ENCODE assay signal across 1 cellular context in the genomic region with DNA sequence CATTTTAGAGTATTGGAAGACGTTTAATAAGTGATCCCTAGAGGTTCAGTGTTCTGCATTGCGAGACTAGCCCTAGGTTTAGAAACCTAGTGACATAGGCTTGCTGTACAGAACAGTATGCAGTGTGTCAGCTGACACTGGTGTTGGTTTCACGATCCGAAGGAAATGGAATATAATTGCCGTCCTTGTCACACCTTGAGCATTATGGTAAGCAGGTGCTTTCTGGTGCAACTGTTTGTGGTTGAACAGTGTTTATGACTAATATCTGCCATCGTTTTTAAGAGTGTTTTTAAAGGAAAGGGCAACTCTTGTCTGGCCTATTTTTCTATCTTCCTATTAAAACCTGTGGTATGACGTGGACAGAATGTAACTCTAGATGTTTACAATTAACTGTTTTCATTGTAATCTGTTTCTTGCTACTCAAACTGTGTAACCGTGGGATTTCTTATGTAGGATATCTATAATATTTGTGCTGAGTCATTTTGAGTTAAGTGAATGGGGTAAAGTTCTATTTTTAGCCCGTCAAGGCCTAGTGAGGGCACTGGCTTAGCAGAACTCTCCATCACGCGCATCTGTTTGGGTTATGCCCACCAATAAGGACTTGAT.
TF ChIP-seq lines count a peak whose summit lies in the region.

No MANE protein-coding gene starts in this region.

TF ChIP-seq in H1, 55 proteins besides CTCF, POLR2A, EP300 and RAD21 (continued from another document):
- TF ChIP-seq CHD7 (IDR thresholded peaks at IDR 0.05; ENCODE audit: insufficient replicate concordance, low read length) = no peak
- TF ChIP-seq, protein P1, sequence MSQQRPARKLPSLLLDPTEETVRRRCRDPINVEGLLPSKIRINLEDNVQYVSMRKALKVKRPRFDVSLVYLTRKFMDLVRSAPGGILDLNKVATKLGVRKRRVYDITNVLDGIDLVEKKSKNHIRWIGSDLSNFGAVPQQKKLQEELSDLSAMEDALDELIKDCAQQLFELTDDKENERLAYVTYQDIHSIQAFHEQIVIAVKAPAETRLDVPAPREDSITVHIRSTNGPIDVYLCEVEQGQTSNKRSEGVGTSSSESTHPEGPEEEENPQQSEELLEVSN (IDR thresholded peaks at IDR 0.05) = no peak
- TF ChIP-seq HDAC6 (IDR thresholded peaks at IDR 0.05; ENCODE audit: low read depth, low read length) = no peak
- no peak for TF ChIP-seq TBP (IDR thresholded peaks at IDR 0.05; ENCODE audit: low read depth, low read length)
- TF ChIP-seq CHD1 (IDR thresholded peaks at IDR 0.05; ENCODE audit: low read depth, low read length) = no peak
- TF ChIP-seq, protein P2, sequence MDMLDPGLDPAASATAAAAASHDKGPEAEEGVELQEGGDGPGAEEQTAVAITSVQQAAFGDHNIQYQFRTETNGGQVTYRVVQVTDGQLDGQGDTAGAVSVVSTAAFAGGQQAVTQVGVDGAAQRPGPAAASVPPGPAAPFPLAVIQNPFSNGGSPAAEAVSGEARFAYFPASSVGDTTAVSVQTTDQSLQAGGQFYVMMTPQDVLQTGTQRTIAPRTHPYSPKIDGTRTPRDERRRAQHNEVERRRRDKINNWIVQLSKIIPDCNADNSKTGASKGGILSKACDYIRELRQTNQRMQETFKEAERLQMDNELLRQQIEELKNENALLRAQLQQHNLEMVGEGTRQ (IDR thresholded peaks at IDR 0.05; ENCODE audit: low read length) = no peak
- no peak for TF ChIP-seq POLR2AphosphoS5 (IDR thresholded peaks at IDR 0.05; ENCODE audit: low read depth, low read length)
- TF ChIP-seq BRCA1 (IDR thresholded peaks at IDR 0.05; ENCODE audit: low read depth, low read length) = no peak
- TF ChIP-seq FOSL1 (IDR thresholded peaks at IDR 0.05; ENCODE audit: insufficient read depth, low read depth, low read length) = no peak
- TF ChIP-seq NANOG (IDR thresholded peaks at IDR 0.05; ENCODE audit: insufficient read depth, low read depth, low read length, poor library complexity, severe bottlenecking) = no peak
- TF ChIP-seq, protein P3, sequence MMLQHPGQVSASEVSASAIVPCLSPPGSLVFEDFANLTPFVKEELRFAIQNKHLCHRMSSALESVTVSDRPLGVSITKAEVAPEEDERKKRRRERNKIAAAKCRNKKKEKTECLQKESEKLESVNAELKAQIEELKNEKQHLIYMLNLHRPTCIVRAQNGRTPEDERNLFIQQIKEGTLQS (IDR thresholded peaks at IDR 0.05; ENCODE audit: insufficient read depth, low read depth, low read length) = no peak
- TF ChIP-seq SIN3A (conservative IDR thresholded peaks at IDR 0.05 in 1 of 2, IDR thresholded peaks at IDR 0.05 in 1 of 2; ENCODE audit: low read depth in 1 of 2, low read length in 2 of 2) = no peak
- TF ChIP-seq POU5F1 (IDR thresholded peaks at IDR 0.05; ENCODE audit: low read depth, low read length) = no peak
- TF ChIP-seq EZH2 (IDR thresholded peaks at IDR 0.05; ENCODE audit: low read depth, low read length, severe bottlenecking) = no peak
- TF ChIP-seq CREB1 (IDR thresholded peaks at IDR 0.05) = no peak
- TF ChIP-seq SAP30 (IDR thresholded peaks at IDR 0.05; ENCODE audit: insufficient read depth, insufficient replicate concordance, low read length) = no peak
- TF ChIP-seq ZNF274 (IDR thresholded peaks at IDR 0.05; ENCODE audit: borderline replicate concordance, extremely low read depth, low read length) = no peak
- no peak for TF ChIP-seq RXRA (IDR thresholded peaks at IDR 0.05; ENCODE audit: insufficient read depth, low read depth, low read length)
